In genomic region chr10:72762042-72762441, GRCh38 we compare ENCODE assay signal across 28 cellular contexts.
A peak's percentile ranks its signal among the peaks of the same experiment; 100 is the strongest.
DNase-seq lines count a peak whose midpoint lies in the region; ATAC-seq, FAIRE-seq and TF ChIP-seq lines count a peak whose summit lies in the region.
"Had no signal": no experiment of that assay in that cellular context is flagged by ENCODE, and none has a peak within 500 bp of the region (broad histone marks: within the 10 kb centered on the region; RNA-seq: fewer than 3 reads in every experiment).

No MANE protein-coding gene starts in this region.

- H3K4me2 ChIP-seq in mammary epithelial cell (ENCODE audit: insufficient read depth, low read depth, low read length) (no peak overlapping the region), endothelial cell of umbilical vein (ENCODE audit: insufficient read depth, low read length) (no peak overlapping the region)
- H3K4me2 ChIP-seq: BLaER1, GM23338 had no signal

- H3K4me3 ChIP-seq in mammary epithelial cell (replicated peaks in 1 of 3; ENCODE audit: insufficient read depth in 1 of 3, low read depth in 2 of 3, low read length in 3 of 3) (no peak overlapping the region), endothelial cell of umbilical vein (replicated peaks in 1 of 3; ENCODE audit: insufficient read depth in 1 of 3, low read depth in 1 of 3, low read length in 3 of 3) (no peak overlapping the region), uterus (no peak overlapping the region)
- H3K4me3 ChIP-seq: BLaER1, GM23338, HAP-1 had no signal

- TF ChIP-seq CTCF in MCF 10A (IDR thresholded peaks at IDR 0.05; ENCODE audit: unreplicated experiment) (no peak), mammary epithelial cell (conservative IDR thresholded peaks at IDR 0.05 in 1 of 2, IDR thresholded peaks at IDR 0.05 in 1 of 2; ENCODE audit: extremely low read depth in 1 of 2, insufficient read depth in 1 of 2, low read depth in 1 of 2, low read length in 2 of 2) (no peak), endothelial cell of umbilical vein (IDR thresholded peaks at IDR 0.05; ENCODE audit: extremely low read depth in 1 of 2, insufficient read depth in 1 of 2, low read depth in 1 of 2, low read length in 2 of 2) (no peak), uterus (IDR thresholded peaks at IDR 0.05) (no peak), GM10266 (IDR thresholded peaks at IDR 0.05; ENCODE audit: control insufficient read depth, insufficient read depth, low read depth, missing control alignments) (no peak)

- H3K27me3 ChIP-seq in mammary epithelial cell (ENCODE audit: insufficient read depth, low read length) = no peaks in the 10 kb centered on the region
- H3K27me3 ChIP-seq in endothelial cell of umbilical vein (ENCODE audit: control insufficient read depth in 2 of 2, insufficient read depth in 2 of 2, low read length in 2 of 2) = no peaks in the 10 kb centered on the region
- H3K27me3 ChIP-seq in uterus = no peaks in the 10 kb centered on the region
- H3K27me3 ChIP-seq: BLaER1 had no signal

- H3K4me1 ChIP-seq in mammary epithelial cell (ENCODE audit: insufficient read depth, low read length) (peaks cover 13% of the 10 kb centered on the region), endothelial cell of umbilical vein (ENCODE audit: control insufficient read depth, extremely low read depth, insufficient read depth, low read length) (no peaks in the 10 kb centered on the region), uterus (no peaks in the 10 kb centered on the region)
- H3K4me1 ChIP-seq: BLaER1 had no signal

- no peak for ATAC-seq in HG02759 (IDR thresholded peaks at IDR 0.05; ENCODE audit: unreplicated experiment)
- ATAC-seq: GM23338, Right ventricle myocardium inferior had no signal

- FAIRE-seq in endothelial cell of umbilical vein (lab: Jason Lieb, UNC) (no peak), islet of Langerhans (lab: Jason Lieb, UNC) (peak; percentile 13)
- FAIRE-seq: GM12891, HTR-8/SVneo, RCC 7860 had no signal

- no peak overlapping the region for H3K4me3 Mint-ChIP-seq in MCF 10A (ENCODE audit: unreplicated experiment)
- H3K4me3 Mint-ChIP-seq: CD4-positive, alpha-beta T cell; GM23338 had no signal

- no peaks in the 10 kb centered on the region for H3K9me1 ChIP-seq in endothelial cell of umbilical vein (replicated peaks; ENCODE audit: control insufficient read depth, extremely low read depth, insufficient read depth, low read length)

- POLR2A ChIA-PET in MCF 10A (lab: Yijun Ruan, JAX) = interaction anchor here (0.6 to 0.7 kb wide), 4 partner anchors 12 to 357 kb away, joined by 3 to 8 read pairs (median 3); no protein-coding TSS in a partner anchor
- POLR2A ChIA-PET in endothelial cell of umbilical vein (lab: Charles Lee) = interaction anchor here (0.6 kb wide), 1 partner anchor 51 kb away, joined by 4 read pairs; no protein-coding TSS in a partner anchor

- dilution Hi-C loops in mammary epithelial cell (cut with HindIII; ENCODE audit: low sequenced_read_pairs) (no loop called here), endothelial cell of umbilical vein (cut with MboI; ENCODE audit: extremely low pct_ligation_motif_present, low sequenced_read_pairs) (no loop called here)

- no TSS peak for BruUV-seq in MCF 10A (replicated peaks; lab: Mats Ljungman, UMichigan)
- no TSS peak for BruUV-seq in mammary epithelial cell (replicated peaks; lab: Mats Ljungman, UMichigan)
- BruUV-seq in endothelial cell of umbilical vein (replicated peaks; lab: Mats Ljungman, UMichigan) = no TSS peak

- H3K27ac Mint-ChIP-seq in MCF 10A (ENCODE audit: low read depth, unreplicated experiment) = peak overlapping the region; percentile 76
- H3K27ac Mint-ChIP-seq: CD4-positive, alpha-beta T cell; GM23338 had no signal

- H3K27ac ChIP-seq in mammary epithelial cell (ENCODE audit: insufficient read depth, low read depth, low read length) = no peak overlapping the region
- H3K27ac ChIP-seq in endothelial cell of umbilical vein (ENCODE audit: insufficient read depth, low read depth, low read length) = no peak overlapping the region
- H3K27ac ChIP-seq in uterus = peak overlapping the region; percentile 45 to 60
- H3K27ac ChIP-seq: 22Rv1, BLaER1 had no signal

- CTCF ChIA-PET in MCF 10A (lab: Yijun Ruan, JAX) (no interaction called here), mammary epithelial cell (lab: Charles Lee; ENCODE audit: low non-redundant PET) (no interaction called here), endothelial cell of umbilical vein (lab: Charles Lee) (no interaction called here)

- H4K20me1 ChIP-seq in mammary epithelial cell (ENCODE audit: insufficient read depth, low read length) (no peaks in the 10 kb centered on the region), endothelial cell of umbilical vein (replicated peaks; ENCODE audit: control insufficient read depth, extremely low read depth, insufficient read depth, low read length) (no peaks in the 10 kb centered on the region)
- H4K20me1 ChIP-seq: BLaER1 had no signal

- no peaks in the 10 kb centered on the region for H3K36me3 Mint-ChIP-seq in MCF 10A (ENCODE audit: insufficient read depth, unreplicated experiment)

- H2AFZ ChIP-seq in mammary epithelial cell (ENCODE audit: low read depth, low read length) (no peak overlapping the region), endothelial cell of umbilical vein (ENCODE audit: low read depth, low read length) (no peak overlapping the region)
- H2AFZ ChIP-seq: GM23338 had no signal

- DNase-seq in MCF 10A (ENCODE audit: unreplicated experiment) = no peak
- no peak for DNase-seq in mammary epithelial cell
- peak; percentile 50 for DNase-seq in endothelial cell of umbilical vein (ENCODE audit: low read depth, low spot score)
- no peak for DNase-seq in uterus
- DNase-seq in GM10266 (ENCODE audit: extremely low spot score) = no peak
- no peak for DNase-seq in NOMO-1 (lab: John Stamatoyannopoulos, UW; ENCODE audit: unreplicated experiment in 2 of 2)
- DNase-seq: ACHN; CD4-positive, alpha-beta T cell; COR-L47; DMS79; KG1; NCI-H1105 treated with DMSO at 0.1 percent for 48 hours; NCI-H1694; NCI-H2081; NCI-H2171; NCI-H345; NCI-H524 treated with DMSO at 0.1 percent for 48 hours; OCI-M1 had no signal

- H3K79me2 ChIP-seq in mammary epithelial cell (ENCODE audit: insufficient read depth, low read length) = peaks cover 23% of the 10 kb centered on the region
- peaks cover 2% of the 10 kb centered on the region for H3K79me2 ChIP-seq in endothelial cell of umbilical vein (ENCODE audit: control insufficient read depth, insufficient read depth, low read length)

- in situ Hi-C loops in mammary epithelial cell (cut with MboI; ENCODE audit: low sequenced_read_pairs in 2 of 2) = no loop called here

- H3K9ac ChIP-seq in mammary epithelial cell (ENCODE audit: insufficient read depth, low read length) (no peak overlapping the region), endothelial cell of umbilical vein (replicated peaks; ENCODE audit: extremely low read depth, insufficient read depth, low read length) (no peak overlapping the region)
- H3K9ac ChIP-seq: BLaER1 had no signal

- no peaks in the 10 kb centered on the region for H3K27me3 Mint-ChIP-seq in MCF 10A (ENCODE audit: insufficient read depth, unreplicated experiment)
- H3K27me3 Mint-ChIP-seq: CD4-positive, alpha-beta T cell had no signal

- peaks cover 28% of the 10 kb centered on the region for H3K4me1 Mint-ChIP-seq in MCF 10A (ENCODE audit: insufficient read depth, unreplicated experiment)

- H3K9me3 Mint-ChIP-seq in MCF 10A (ENCODE audit: unreplicated experiment) = no peaks in the 10 kb centered on the region
- H3K9me3 Mint-ChIP-seq: GM23338 had no signal

- intact Hi-C loops in MCF 10A (cut with micrococcal nuclease) (no loop called here), mammary epithelial cell (cut with micrococcal nuclease) (no loop called here), endothelial cell of umbilical vein (cut with micrococcal nuclease) (no loop called here), uterus (cut with DNase I; ENCODE audit: low total_unique reads) (no loop called here)

- peaks cover 3% of the 10 kb centered on the region for H3K36me3 ChIP-seq in mammary epithelial cell (ENCODE audit: insufficient read depth, low read length)
- H3K36me3 ChIP-seq in endothelial cell of umbilical vein (ENCODE audit: control insufficient read depth in 2 of 2, extremely low read depth in 1 of 2, insufficient read depth in 2 of 2, low read length in 2 of 2) = no peaks in the 10 kb centered on the region
- no peaks in the 10 kb centered on the region for H3K36me3 ChIP-seq in uterus
- H3K36me3 ChIP-seq: HAP-1 had no signal

- TF ChIP-seq POLR2A in endothelial cell of umbilical vein (IDR thresholded peaks at IDR 0.05; ENCODE audit: low read depth, low read length) (no peak), uterus (IDR thresholded peaks at IDR 0.05) (no peak)

- no peaks in the 10 kb centered on the region for H3K9me3 ChIP-seq in mammary epithelial cell (replicated peaks; ENCODE audit: insufficient read depth, low read length)
- no peaks in the 10 kb centered on the region for H3K9me3 ChIP-seq in endothelial cell of umbilical vein (replicated peaks; ENCODE audit: control insufficient read depth, insufficient read depth, low read length)
- no peaks in the 10 kb centered on the region for H3K9me3 ChIP-seq in uterus
- H3K9me3 ChIP-seq: HAP-1 had no signal

TF ChIP-seq in endothelial cell of umbilical vein, 7 proteins besides CTCF, POLR2A, EP300 and RAD21:
- TF ChIP-seq MAX (IDR thresholded peaks at IDR 0.05; ENCODE audit: insufficient read depth, insufficient read length) (no peak), POLR2AphosphoS5 (IDR thresholded peaks at IDR 0.05; ENCODE audit: insufficient read depth, low read depth, low read length) (no peak), GATA2 (IDR thresholded peaks at IDR 0.05; ENCODE audit: insufficient read depth, insufficient read length, low read depth, low read length) (no peak), MYC (IDR thresholded peaks at IDR 0.05; ENCODE audit: low read depth, low read length) (no peak), EZH2 (IDR thresholded peaks at IDR 0.05; ENCODE audit: borderline replicate concordance, low read depth, low read length, severe bottlenecking) (no peak)

Comparison
In these comparisons a context has a peak if more than half of its experiments do, and no peak if none do; other contexts are left out.
1. H3K27ac ChIP-seq: peak in uterus (2 of 2); none in mammary epithelial cell (single experiment) and endothelial cell of umbilical vein (single experiment).